Comparison of ENCODE assay signal across 26 cellular contexts in genomic region chr2:231467016-231467545, GRCh38. TPM values are rescaled to one million over a fixed set of nuclear protein-coding genes. Genes with fewer than 3 reads are reported as not detected.
DNase-seq lines count a peak whose midpoint lies in the region; ATAC-seq, FAIRE-seq and TF ChIP-seq lines count a peak whose summit lies in the region.
"Had no signal": no experiment of that assay in that cellular context is flagged by ENCODE, and none has a peak within 500 bp of the region (broad histone marks: within the 10 kb centered on the region; RNA-seq: fewer than 3 reads in every experiment).

No MANE protein-coding gene starts in this region.

- 58% methylated on average over 4 of the region's 4 CpGs for WGBS in K562 (ENCODE audit: insufficient coverage, low coverage, missing lambda C conversion rate)

- H3K4me3 ChIP-seq in K562, result no peak overlapping the region
- H3K4me3 ChIP-seq: BLaER1 treated with 17β-estradiol and CSF1 and Interleukin-3, amounts not matched to agents 10 nM and 100 nM; GM23338 had no signal

- peak overlapping the region in 1 of 2 experiments; percentile 61; a peak in 1 of 4 replicates for H3K9ac ChIP-seq in K562 (ENCODE audit: insufficient read depth in 1 of 2, low read depth in 2 of 2, low read length in 2 of 2)

- peak overlapping the region; percentile 43 for H3K27ac Mint-ChIP-seq in activated CD4-positive, alpha-beta T cell treated with anti-CD3 and anti-CD28 coated beads, Interleukin-2, amount 10 ng/mL, durations not matched to agents 24 days and 14 days
- H3K27ac Mint-ChIP-seq in natural killer cell, result peak overlapping the region in 1 of 2 donors; percentile 41
- H3K27ac Mint-ChIP-seq in effector memory CD8-positive, alpha-beta T cell, result no peak overlapping the region
- H3K27ac Mint-ChIP-seq: CD8-positive, alpha-beta T cell; GM23338 had no signal

- TF ChIP-seq POLR2A in K562 (conservative IDR thresholded peaks at IDR 0.05), result no peak

- peaks cover 9 to 28% of the 10 kb centered on the region in 2 experiments; a peak in 4 of 5 replicates for H3K4me1 ChIP-seq in K562 (replicated peaks in 1 of 2; ENCODE audit: control insufficient read depth in 2 of 2, insufficient read depth in 2 of 2, low read length in 2 of 2)

- no peak overlapping the region for H3K4me3 Mint-ChIP-seq in activated CD4-positive, alpha-beta T cell treated with anti-CD3 and anti-CD28 coated beads, Interleukin-2, amount 10 ng/mL, durations not matched to agents 24 days and 14 days
- peak overlapping the region; percentile 68 for H3K4me3 Mint-ChIP-seq in natural killer cell
- no peak overlapping the region for H3K4me3 Mint-ChIP-seq in effector memory CD8-positive, alpha-beta T cell
- H3K4me3 Mint-ChIP-seq: CD8-positive, alpha-beta T cell had no signal

- H3K9me3 Mint-ChIP-seq in activated CD4-positive, alpha-beta T cell treated with anti-CD3 and anti-CD28 coated beads, Interleukin-2, amount 10 ng/mL, durations not matched to agents 24 days and 14 days, result no peaks in the 10 kb centered on the region
- no peaks in the 10 kb centered on the region for H3K9me3 Mint-ChIP-seq in natural killer cell
- no peaks in the 10 kb centered on the region for H3K9me3 Mint-ChIP-seq in effector memory CD8-positive, alpha-beta T cell
- H3K9me3 Mint-ChIP-seq: CD8-positive, alpha-beta T cell had no signal

- peak; percentile 11 for FAIRE-seq in K562 (lab: Jason Lieb, UNC)
- FAIRE-seq: G401.6, GM12892, HTR-8/SVneo had no signal

- intact Hi-C loops in activated CD4-positive, alpha-beta T cell treated with anti-CD3 and anti-CD28 coated beads, Interleukin-2, amount 10 ng/mL, durations not matched to agents 24 days and 14 days (cut with micrococcal nuclease), result loop anchor here (10.0 kb wide), 1 partner anchor 318 kb away; the partner anchor contains the start of genes COPS7B and PDE6D
- intact Hi-C loops in K562 (cut with micrococcal nuclease), result loop anchor here (10.0 kb wide), 1 partner anchor 318 kb away; the partner anchor contains the start of genes COPS7B and PDE6D
- intact Hi-C loops in natural killer cell (cut with micrococcal nuclease), result no loop called here
- intact Hi-C loops in sciatic nerve (cut with DNase I), result no loop called here

- no peaks in the 10 kb centered on the region for H3K9me3 ChIP-seq in K562 (replicated peaks; ENCODE audit: control insufficient read depth, insufficient read depth, low read depth, low read length)
- H3K9me3 ChIP-seq: BLaER1 treated with 17β-estradiol and CSF1 and Interleukin-3, amounts not matched to agents 10 nM and 100 nM had no signal

- BruUV-seq in K562 (replicated peaks; lab: Mats Ljungman, UMichigan), result no TSS peak

- DNase-seq in activated CD4-positive, alpha-beta T cell treated with anti-CD3 and anti-CD28 coated beads, Interleukin-2, amount 10 ng/mL, durations not matched to agents 24 days and 14 days, result no peak
- DNase-seq in activated CD4-positive, alpha-beta T cell treated with anti-CD3 and anti-CD28 coated beads for 48 hours, result no peak
- DNase-seq in K562 (ENCODE audit: extremely low read depth in 1 of 4, low spot score in 3 of 4) (no peak), natural killer cell (no peak), sciatic nerve (ENCODE audit: low spot score) (peak; percentile 47), HuH-7 (ENCODE audit: low spot score) (no peak), NCI-H774 (lab: John Stamatoyannopoulos, UW) (no peak)
- DNase-seq in effector memory CD8-positive, alpha-beta T cell, result no peak
- DNase-seq: 8988T; CD8-positive, alpha-beta T cell; DMS153; HCEC 1CT; IMR-90; NCI-H1105 treated with DMSO at 0.1 percent for 48 hours; NCI-H1694; NCI-H2081; NCI-H2171; NCI-H345; NCI-H524; OCI-M1 had no signal

- H3K27me3 ChIP-seq in K562 (ENCODE audit: control insufficient read depth in 2 of 2, insufficient read depth in 2 of 2, low read length in 2 of 2), result no peaks in the 10 kb centered on the region
- H3K27me3 ChIP-seq: BLaER1 treated with 17β-estradiol and CSF1 and Interleukin-3, amounts not matched to agents 10 nM and 100 nM had no signal

- POLR2A ChIA-PET in K562 (lab: Yijun Ruan, JAX), result interaction anchor here (0.6 to 7.9 kb wide), 4 partner anchors 12 to 202 kb away, joined by 3 to 95 read pairs (median 38); no protein-coding TSS in a partner anchor

- H3K9me1 ChIP-seq in K562 (ENCODE audit: control insufficient read depth, insufficient read depth, low read length), result no peaks in the 10 kb centered on the region

- TF ChIP-seq CTCF in K562 (IDR thresholded peaks at IDR 0.05 in 2 of 3, conservative IDR thresholded peaks at IDR 0.05 in 1 of 3; ENCODE audit: insufficient read depth in 2 of 3, low read depth in 1 of 3, low read length in 3 of 3) (no peak), natural killer cell (IDR thresholded peaks at IDR 0.05) (no peak)

- H3K36me3 Mint-ChIP-seq in activated CD4-positive, alpha-beta T cell treated with anti-CD3 and anti-CD28 coated beads, Interleukin-2, amount 10 ng/mL, durations not matched to agents 24 days and 14 days (ENCODE audit: low read depth), result peaks cover 21% of the 10 kb centered on the region
- peaks cover 5% of the 10 kb centered on the region for H3K36me3 Mint-ChIP-seq in natural killer cell
- H3K36me3 Mint-ChIP-seq in effector memory CD8-positive, alpha-beta T cell (ENCODE audit: insufficient read depth), result peaks cover 31% of the 10 kb centered on the region

- in situ Hi-C loops in K562 (cut with MboI), result no loop called here

- ATAC-seq in K562 (no peak), natural killer cell (no peak), sciatic nerve (no peak)
- ATAC-seq in effector memory CD8-positive, alpha-beta T cell (replicated peaks), result no peak
- ATAC-seq: CD8-positive, alpha-beta T cell; GM23338; Right ventricle myocardium inferior had no signal

- H4K20me1 ChIP-seq in K562 (replicated peaks; ENCODE audit: control insufficient read depth, insufficient read depth, low read length), result peaks cover 15% of the 10 kb centered on the region

- H2AFZ ChIP-seq in K562 (ENCODE audit: low read depth, low read length), result no peak overlapping the region
- H2AFZ ChIP-seq: GM23338 had no signal

- H3K79me2 ChIP-seq in K562 (ENCODE audit: control insufficient read depth, insufficient read depth, low read length), result peaks cover 34% of the 10 kb centered on the region

- H3K27me3 Mint-ChIP-seq in activated CD4-positive, alpha-beta T cell treated with anti-CD3 and anti-CD28 coated beads, Interleukin-2, amount 10 ng/mL, durations not matched to agents 24 days and 14 days, result no peaks in the 10 kb centered on the region
- H3K27me3 Mint-ChIP-seq in natural killer cell (ENCODE audit: low read depth in 2 of 2), result no peaks in the 10 kb centered on the region
- peaks cover under 1% of the 10 kb centered on the region in 2 donors for H3K27me3 Mint-ChIP-seq in effector memory CD8-positive, alpha-beta T cell

- peaks cover 19% of the 10 kb centered on the region for H3K4me1 Mint-ChIP-seq in activated CD4-positive, alpha-beta T cell treated with anti-CD3 and anti-CD28 coated beads, Interleukin-2, amount 10 ng/mL, durations not matched to agents 24 days and 14 days
- H3K4me1 Mint-ChIP-seq in natural killer cell, result peaks cover 39 to 43% of the 10 kb centered on the region in 2 donors
- H3K4me1 Mint-ChIP-seq in effector memory CD8-positive, alpha-beta T cell (ENCODE audit: low read depth in 2 of 2), result peaks cover 32 to 34% of the 10 kb centered on the region in 2 donors

- no peak overlapping the region for H3K27ac ChIP-seq in K562 (ENCODE audit: extremely low read depth, low read depth, low read length)
- H3K27ac ChIP-seq: BLaER1 treated with 17β-estradiol and CSF1 and Interleukin-3, amounts not matched to agents 10 nM and 100 nM had no signal

- TF ChIP-seq EP300 in K562 (IDR thresholded peaks at IDR 0.05; ENCODE audit: low read length), result no peak

- no peak for TF ChIP-seq RAD21 in K562 (CRISPR knock-in tag; conservative IDR thresholded peaks at IDR 0.05 in 1 of 2, IDR thresholded peaks at IDR 0.05 in 1 of 2)

- no peak overlapping the region for H3K4me2 ChIP-seq in K562 (ENCODE audit: insufficient read depth, low read length)
- H3K4me2 ChIP-seq: GM23338 had no signal

- peaks cover 16% of the 10 kb centered on the region for H3K36me3 ChIP-seq in K562 (ENCODE audit: control insufficient read depth, insufficient read depth, low read length)

- CTCF ChIA-PET in K562 (lab: Yijun Ruan, JAX; ENCODE audit: low intra/inter-chr PET ratio), result no interaction called here

TF ChIP-seq in K562, 482 proteins besides CTCF, POLR2A, EP300 and RAD21 (continues in another document):
- no peak for TF ChIP-seq POU5F1 (IDR thresholded peaks at IDR 0.05; ENCODE audit: borderline replicate concordance, low read depth, low read length, partially characterized antibody)
- TF ChIP-seq SPI1 (IDR thresholded peaks at IDR 0.05; ENCODE audit: borderline replicate concordance, low read depth, low read length), result no peak
- no peak for TF ChIP-seq FOXK2 (conservative IDR thresholded peaks at IDR 0.05 in 1 of 2, IDR thresholded peaks at IDR 0.05 in 1 of 2; ENCODE audit: low read depth in 2 of 2)
- TF ChIP-seq ZKSCAN3 (CRISPR knock-in tag; IDR thresholded peaks at IDR 0.05), result no peak
- no peak for TF ChIP-seq SMAD2 (IDR thresholded peaks at IDR 0.05; ENCODE audit: low read depth, low read length)

RNA-seq across cellular contexts. Expression of gene NCL, which starts 2.8 kb away (rescaled TPM):
- total RNA-seq in activated CD4-positive, alpha-beta T cell treated with anti-CD3 and anti-CD28 coated beads, Interleukin-2, amount 10 ng/mL, durations not matched to agents 24 days and 14 days, result 1,513 and 1,560 TPM in 2 replicates
- total RNA-seq in K562 (2011; cell fraction: chromatin; rRNA removed; ENCODE audit: low replicate concordance), result 134 and 401 TPM in 2 replicates
- 48.9 and 57.2 TPM in 2 replicates for total RNA-seq in K562 (2011; cell fraction: nucleolus; rRNA removed)
- total RNA-seq in K562 (2011; cell fraction: nucleoplasm; rRNA removed), result 121 and 139 TPM in 2 replicates
- total RNA-seq in K562 (2014; rRNA removed) (327 and 460 TPM in 2 replicates), K562 (2014; rRNA removed; fragmentation: Illumina TruSeq; extraction: Trizol) (463 and 510 TPM in 2 replicates), K562 (2015; rRNA removed; fragmentation: Illumina TruSeq; extraction: Trizol) (315 and 361 TPM in 2 replicates), K562 (2021) (530 and 589 TPM in 2 replicates), natural killer cell (100 to 1,000 TPM; 485 to 540 (median 529) TPM), sciatic nerve (393 TPM)
- polyA plus RNA-seq in K562 (2011; rRNA removed) (130 and 194 TPM in 2 replicates), K562 (2014; fragmentation: Illumina TruSeq; extraction: Trizol) (609 and 732 TPM in 2 replicates), K562 (2014; fragmentation: Nextera tagmentation; extraction: Ambion mirVana) (10 to 100 TPM; 80.9 to 92.9 TPM), K562 (2014; rRNA removed) (440 and 520 TPM in 2 replicates)
- polyA plus RNA-seq in K562 (2011; cell fraction: cytosol; rRNA removed), result 35.3 and 59.4 TPM in 2 replicates
- 92.8 and 111 TPM in 2 replicates for polyA plus RNA-seq in K562 (2011; cell fraction: nucleus; rRNA removed)
- 251 and 327 TPM in 2 replicates for polyA plus RNA-seq in K562 (2012)
- 335 and 337 TPM in 2 replicates for polyA minus RNA-seq in K562 (2011; rRNA and poly(A)+ RNA removed)
- polyA minus RNA-seq in K562 (2011; cell fraction: cytosol; rRNA and poly(A)+ RNA removed), result 118 and 138 TPM in 2 replicates
- polyA minus RNA-seq in K562 (2011; cell fraction: nucleus; rRNA and poly(A)+ RNA removed), result 47.0 and 106 TPM in 2 replicates

Comparison
In these comparisons a context has a peak if more than half of its experiments do, and no peak if none do; other contexts are left out.
1. intact Hi-C loops: an anchor here in activated CD4-positive, alpha-beta T cell treated with anti-CD3 and anti-CD28 coated beads, Interleukin-2, amount 10 ng/mL, durations not matched to agents 24 days and 14 days (10.0 kb wide) and K562 (10.0 kb wide); none called in natural killer cell and sciatic nerve.